Comparison of ENCODE assay signal across 1 cellular context in genomic region chr20:47711046-47711752, GRCh38.
TF ChIP-seq lines count a peak whose summit lies in the region.

No MANE protein-coding gene starts in this region.

TF ChIP-seq in GM12878, 131 proteins besides CTCF, POLR2A, EP300 and RAD21 (continued from another document):
- TF ChIP-seq ETV6 (conservative IDR thresholded peaks at IDR 0.05 in 1 of 2, IDR thresholded peaks at IDR 0.05 in 1 of 2; ENCODE audit: borderline replicate concordance in 1 of 2, low read depth in 1 of 2) (0 out of 4 replicates have a peak, but pooled peaks of 1 of the 2 experiments have one; percentile 65), ZSCAN29 (IDR thresholded peaks at IDR 0.05) (peak; percentile 79), HDAC2 (IDR thresholded peaks at IDR 0.05) (no peak), CHD1 (IDR thresholded peaks at IDR 0.05; ENCODE audit: low read depth, low read length) (no peak), SKIL (IDR thresholded peaks at IDR 0.05; ENCODE audit: low read depth, poor library complexity, severe bottlenecking) (no peak), RB1 (IDR thresholded peaks at IDR 0.05; ENCODE audit: borderline replicate concordance) (no peak; the same call in 1 of the 2 replicates), FOXK2 (IDR thresholded peaks at IDR 0.05) (no peak), HSF1 (IDR thresholded peaks at IDR 0.05; ENCODE audit: low read depth, low read length) (no peak), PAX5 (IDR thresholded peaks at IDR 0.05; ENCODE audit: borderline replicate concordance, low read depth, low read length) (no peak), NFYA (IDR thresholded peaks at IDR 0.05; ENCODE audit: borderline replicate concordance, low read depth, low read length) (no peak), WRNIP1 (IDR thresholded peaks at IDR 0.05; ENCODE audit: borderline replicate concordance, low read depth, low read length) (no peak), ZNF274 (IDR thresholded peaks at IDR 0.05; ENCODE audit: insufficient read depth, insufficient read length) (no peak), REST (IDR thresholded peaks at IDR 0.05; ENCODE audit: low read depth, low read length) (no peak), YY1 (IDR thresholded peaks at IDR 0.05; ENCODE audit: low read depth, low read length) (no peak), MTA3 (IDR thresholded peaks at IDR 0.05; ENCODE audit: borderline replicate concordance, low read length) (no peak), ATF2 (IDR thresholded peaks at IDR 0.05; ENCODE audit: low read length) (no peak), PBX3 (IDR thresholded peaks at IDR 0.05; ENCODE audit: insufficient replicate concordance, low read depth, low read length) (no peak), DPF2 (IDR thresholded peaks at IDR 0.05) (peak; percentile 77; the same call in 1 of the 2 replicates), USF2 (IDR thresholded peaks at IDR 0.05; ENCODE audit: borderline replicate concordance, low read depth, low read length) (no peak), STAT3 (IDR thresholded peaks at IDR 0.05; ENCODE audit: low read depth, low read length) (no peak), ZNF592 (IDR thresholded peaks at IDR 0.05) (no peak), ZNF622 (IDR thresholded peaks at IDR 0.05) (no peak), RELB (IDR thresholded peaks at IDR 0.05; ENCODE audit: low read depth) (peak; percentile 33; the same call in 1 of the 2 replicates), SMAD5 (IDR thresholded peaks at IDR 0.05; ENCODE audit: low read depth) (no peak), MTA2 (IDR thresholded peaks at IDR 0.05; ENCODE audit: low read depth) (0 out of 2 replicates have a peak, but pooled peaks have one; percentile 15), ATF3 (IDR thresholded peaks at IDR 0.05; ENCODE audit: borderline replicate concordance, extremely low read depth, low read depth, low read length) (no peak), IKZF2 (IDR thresholded peaks at IDR 0.05) (peak; percentile 35 to 45; a peak in 2 of 4 replicates), HDAC6 (IDR thresholded peaks at IDR 0.05; ENCODE audit: unreplicated experiment) (no peak), NBN (IDR thresholded peaks at IDR 0.05) (0 out of 2 replicates have a peak, but pooled peaks have one; percentile 15), NR2C1 (IDR thresholded peaks at IDR 0.05) (no peak), SMC3 (IDR thresholded peaks at IDR 0.05; ENCODE audit: borderline replicate concordance, low read length) (no peak)
